8 cellular contexts compared by ENCODE assay signal in the genomic region with DNA sequence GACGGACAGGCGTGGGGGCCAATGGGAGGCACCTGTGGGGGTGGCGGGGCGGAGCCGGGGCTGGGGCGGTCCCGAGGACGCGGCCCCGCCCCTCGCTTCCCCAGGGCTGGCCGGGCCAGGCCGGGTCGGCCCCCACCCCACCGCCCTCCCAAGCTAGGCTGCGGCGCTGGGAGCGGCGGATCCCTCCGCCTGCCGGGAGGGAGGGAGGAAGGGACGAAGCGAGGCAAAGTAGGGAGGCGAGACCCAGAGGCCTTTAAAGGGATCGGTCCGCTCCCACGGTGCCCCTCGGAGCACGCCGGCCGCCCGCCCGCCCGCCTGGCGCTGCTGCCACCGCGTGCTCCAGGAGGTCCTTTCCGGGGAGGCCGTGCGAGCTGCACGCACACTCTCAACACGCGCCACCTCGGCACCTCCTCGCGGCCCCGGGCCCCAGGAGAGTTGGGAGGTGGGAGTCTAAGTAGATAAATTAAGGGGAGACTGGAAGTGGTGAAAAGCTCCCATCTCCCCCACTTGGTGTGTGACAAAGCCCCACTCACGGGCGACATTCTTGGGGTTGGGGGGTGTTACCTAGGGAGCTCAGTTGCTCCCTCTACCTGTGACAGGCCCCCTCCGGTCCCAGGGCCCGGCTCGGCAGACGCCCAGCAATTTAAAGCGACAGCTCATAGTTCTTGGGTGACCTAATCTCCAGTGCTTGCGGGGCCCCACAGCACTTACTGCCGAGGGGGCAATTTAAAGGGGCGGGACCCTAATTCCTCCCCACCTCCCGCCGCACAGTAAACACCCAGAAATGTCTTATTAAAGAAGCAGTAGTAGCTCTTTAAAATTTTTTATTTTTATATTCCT. TPM values are rescaled to one million over a fixed set of nuclear protein-coding genes. Genes with fewer than 3 reads are reported as not detected.
DNase-seq lines count a peak whose midpoint lies in the region; ATAC-seq, FAIRE-seq and TF ChIP-seq lines count a peak whose summit lies in the region.

No MANE protein-coding gene starts in this region.

- H3K79me2 ChIP-seq in DOHH2 (ENCODE audit: control insufficient read depth, low read length) (peaks cover 58% of the 10 kb centered on the region), GM23248 (ENCODE audit: insufficient read depth) (peaks cover 45% of the 10 kb centered on the region)

- peak; percentile 83 for TF ChIP-seq CTCF in DOHH2 (IDR thresholded peaks at IDR 0.05; ENCODE audit: low read depth, low read length, poor library complexity, severe bottlenecking)

- WGBS in GM23248 (ENCODE audit: low coverage in 1 of 2, low lambda C conversion rate in 2 of 2, missing lambda C conversion rate in 2 of 2), 2 experiments, result 1% methylated on average over 29 to 42 of the region's 59 CpGs

- peak; percentile 22 for FAIRE-seq in RCC 7860 (lab: Jason Lieb, UNC)

- H3F3A ChIP-seq in DOHH2 (ENCODE audit: control insufficient read depth, insufficient read depth) (peaks cover 17% of the 10 kb centered on the region), GM23248 (ENCODE audit: insufficient read depth) (peaks cover 49% of the 10 kb centered on the region)

- H3K36me3 Mint-ChIP-seq in activated T-helper 1 cell treated with anti-CD3 and anti-CD28 coated beads, Interleukin-12 subunit alpha, Interleukin-12 subunit beta, Interleukin-2, Interleukin-4 antibody, amounts not matched to agents 30 ng/mL and 10 ng/mL and 1 ng/mL, durations not matched to agents 14 hours and 24 hours and 36 hours (ENCODE audit: low read depth), result peaks cover 16% of the 10 kb centered on the region
- peaks cover 0 to 5% (median 0%) of the 10 kb centered on the region in 3 donors for H3K36me3 Mint-ChIP-seq in naive thymus-derived CD8-positive, alpha-beta T cell
- peaks cover 24 to 28% of the 10 kb centered on the region in 2 donors for H3K36me3 Mint-ChIP-seq in stimulated activated naive B cell treated with anti-CD40 and anti-IgM and Interleukin-4, amounts not matched to agents 10 μg/mL and 1 μg/mL and 100 μg/mL, for 72 hours

- H3K4me2 ChIP-seq in DOHH2 (ENCODE audit: low read length), result peak overlapping the region; percentile 99
- peak overlapping the region; percentile 96 for H3K4me2 ChIP-seq in GM23248 (ENCODE audit: unreplicated experiment)

- H3K9me2 ChIP-seq in DOHH2 (replicated peaks; ENCODE audit: control insufficient read depth, low read length), result no peaks in the 10 kb centered on the region
- H3K9me2 ChIP-seq in GM23248 (ENCODE audit: insufficient read depth), result no peaks in the 10 kb centered on the region

- POLR2A ChIA-PET in naive thymus-derived CD8-positive, alpha-beta T cell (lab: Charles Lee), result interaction anchor here (0.5 to 14.8 kb wide), 41 partner anchors 9 to 643 kb away, joined by 3 to 359 read pairs (median 7); partner anchors contain the start of genes CCT3, GPATCH4, HDGF and IQGAP3

- H3K27ac Mint-ChIP-seq in activated T-helper 1 cell treated with anti-CD3 and anti-CD28 coated beads, Interleukin-12 subunit alpha, Interleukin-12 subunit beta, Interleukin-2, Interleukin-4 antibody, amounts not matched to agents 30 ng/mL and 10 ng/mL and 1 ng/mL, durations not matched to agents 14 hours and 24 hours and 36 hours, result peak overlapping the region; percentile 91
- H3K27ac Mint-ChIP-seq in naive thymus-derived CD8-positive, alpha-beta T cell, result peak overlapping the region; percentile 95 to 100 (median 99)
- H3K27ac Mint-ChIP-seq in stimulated activated naive B cell treated with anti-CD40 and anti-IgM and Interleukin-4, amounts not matched to agents 10 μg/mL and 1 μg/mL and 100 μg/mL, for 72 hours, result peak overlapping the region; percentile 97

- ATAC-seq in naive thymus-derived CD8-positive, alpha-beta T cell, result peak; percentile 67 to 71
- peak; percentile 67 to 72 for ATAC-seq in stimulated activated naive B cell treated with anti-CD40 and anti-IgM and Interleukin-4, amounts not matched to agents 10 μg/mL and 1 μg/mL and 100 μg/mL, for 72 hours (replicated peaks)

- H3K4me1 ChIP-seq in DOHH2 (ENCODE audit: control insufficient read depth, low read length), result peaks cover 74% of the 10 kb centered on the region
- H3K4me1 ChIP-seq in GM23248 (ENCODE audit: insufficient read depth), result peaks cover 65% of the 10 kb centered on the region

- H3K4me1 Mint-ChIP-seq in activated T-helper 1 cell treated with anti-CD3 and anti-CD28 coated beads, Interleukin-12 subunit alpha, Interleukin-12 subunit beta, Interleukin-2, Interleukin-4 antibody, amounts not matched to agents 30 ng/mL and 10 ng/mL and 1 ng/mL, durations not matched to agents 14 hours and 24 hours and 36 hours (ENCODE audit: low read depth), result peaks cover 78% of the 10 kb centered on the region
- peaks cover 45 to 76% (median 74%) of the 10 kb centered on the region in 4 donors for H3K4me1 Mint-ChIP-seq in naive thymus-derived CD8-positive, alpha-beta T cell
- peaks cover 60 to 75% of the 10 kb centered on the region in 2 donors for H3K4me1 Mint-ChIP-seq in stimulated activated naive B cell treated with anti-CD40 and anti-IgM and Interleukin-4, amounts not matched to agents 10 μg/mL and 1 μg/mL and 100 μg/mL, for 72 hours

- no peaks in the 10 kb centered on the region for H3K27me3 Mint-ChIP-seq in activated T-helper 1 cell treated with anti-CD3 and anti-CD28 coated beads, Interleukin-12 subunit alpha, Interleukin-12 subunit beta, Interleukin-2, Interleukin-4 antibody, amounts not matched to agents 30 ng/mL and 10 ng/mL and 1 ng/mL, durations not matched to agents 14 hours and 24 hours and 36 hours (ENCODE audit: insufficient read depth)
- H3K27me3 Mint-ChIP-seq in naive thymus-derived CD8-positive, alpha-beta T cell, result peaks cover 0 to 5% (median 0%) of the 10 kb centered on the region in 5 donors
- no peaks in the 10 kb centered on the region for H3K27me3 Mint-ChIP-seq in stimulated activated naive B cell treated with anti-CD40 and anti-IgM and Interleukin-4, amounts not matched to agents 10 μg/mL and 1 μg/mL and 100 μg/mL, for 72 hours

- intact Hi-C loops in activated T-helper 1 cell treated with anti-CD3 and anti-CD28 coated beads, Interleukin-12 subunit alpha, Interleukin-12 subunit beta, Interleukin-2, Interleukin-4 antibody, amounts not matched to agents 30 ng/mL and 10 ng/mL and 1 ng/mL, durations not matched to agents 14 hours and 24 hours and 36 hours (cut with micrococcal nuclease), result loop anchor here (1.0 to 10.0 kb wide), 12 partner anchors 13 to 646 kb away; partner anchors contain the start of genes CCT3, GON4L, ISG20L2 and LAMTOR2

- in situ Hi-C loops in GM23248 (cut with MboI), result no loop called here

- H3K9ac ChIP-seq in GM23248, result peak overlapping the region; percentile 100

- H3K4me3 ChIP-seq in DOHH2 (ENCODE audit: low read length) (peak overlapping the region; percentile 87), GM23248 (peak overlapping the region; percentile 96)

- H4K20me1 ChIP-seq in DOHH2 (ENCODE audit: control insufficient read depth, insufficient read depth, low read depth, low read length) (0 out of 2 replicates have a peak, but pooled peaks cover 4% of the 10 kb centered on the region), GM23248 (ENCODE audit: insufficient read depth) (peaks cover 13% of the 10 kb centered on the region; the same call in 1 of the 2 replicates)

- H3K27me3 ChIP-seq in DOHH2 (ENCODE audit: control insufficient read depth, low read length) (no peaks in the 10 kb centered on the region), GM23248 (replicated peaks; ENCODE audit: insufficient read depth) (no peaks in the 10 kb centered on the region)

- H3K27ac ChIP-seq in DOHH2 (ENCODE audit: low read depth, low read length) (peak overlapping the region; percentile 97), GM23248 (peak overlapping the region; percentile 100)

- no peaks in the 10 kb centered on the region for H3K9me3 Mint-ChIP-seq in activated T-helper 1 cell treated with anti-CD3 and anti-CD28 coated beads, Interleukin-12 subunit alpha, Interleukin-12 subunit beta, Interleukin-2, Interleukin-4 antibody, amounts not matched to agents 30 ng/mL and 10 ng/mL and 1 ng/mL, durations not matched to agents 14 hours and 24 hours and 36 hours
- H3K9me3 Mint-ChIP-seq in naive thymus-derived CD8-positive, alpha-beta T cell, result no peaks in the 10 kb centered on the region
- H3K9me3 Mint-ChIP-seq in stimulated activated naive B cell treated with anti-CD40 and anti-IgM and Interleukin-4, amounts not matched to agents 10 μg/mL and 1 μg/mL and 100 μg/mL, for 72 hours, result no peaks in the 10 kb centered on the region

- H3K9me3 ChIP-seq in DOHH2 (ENCODE audit: control insufficient read depth, insufficient read depth, low read length) (no peaks in the 10 kb centered on the region), GM23248 (ENCODE audit: low read depth) (no peaks in the 10 kb centered on the region)

- peaks cover 49% of the 10 kb centered on the region for H3K36me3 ChIP-seq in DOHH2 (ENCODE audit: control insufficient read depth, low read length)
- no peaks in the 10 kb centered on the region for H3K36me3 ChIP-seq in GM23248 (ENCODE audit: low read depth)

- peak overlapping the region; percentile 56 for H2AFZ ChIP-seq in GM23248

- DNase-seq in GM23248, result peak; percentile 98
- DNase-seq in Kasumi-1 (lab: John Stamatoyannopoulos, UW), result peak; percentile 93
- peak; percentile 84 for DNase-seq in RCC 7860 (ENCODE audit: low spot score)
- DNase-seq in activated T-helper 1 cell treated with anti-CD3 and anti-CD28 coated beads, Interleukin-12 subunit alpha, Interleukin-12 subunit beta, Interleukin-2, Interleukin-4 antibody, amounts not matched to agents 30 ng/mL and 10 ng/mL and 1 ng/mL, durations not matched to agents 14 hours and 24 hours and 36 hours (ENCODE audit: low spot score), result peak; percentile 87
- peak; percentile 99 for DNase-seq in fibroblast of gingiva (ENCODE audit: low read depth)
- DNase-seq in naive thymus-derived CD8-positive, alpha-beta T cell, result peak; percentile 91 to 98 (median 94)
- DNase-seq in stimulated activated naive B cell treated with anti-CD40 and anti-IgM and Interleukin-4, amounts not matched to agents 10 μg/mL and 1 μg/mL and 100 μg/mL, for 72 hours, result peak; percentile 90

- H3K4me3 Mint-ChIP-seq in activated T-helper 1 cell treated with anti-CD3 and anti-CD28 coated beads, Interleukin-12 subunit alpha, Interleukin-12 subunit beta, Interleukin-2, Interleukin-4 antibody, amounts not matched to agents 30 ng/mL and 10 ng/mL and 1 ng/mL, durations not matched to agents 14 hours and 24 hours and 36 hours, result peak overlapping the region; percentile 90
- peak overlapping the region; percentile 78 to 98 (median 92) for H3K4me3 Mint-ChIP-seq in naive thymus-derived CD8-positive, alpha-beta T cell
- H3K4me3 Mint-ChIP-seq in stimulated activated naive B cell treated with anti-CD40 and anti-IgM and Interleukin-4, amounts not matched to agents 10 μg/mL and 1 μg/mL and 100 μg/mL, for 72 hours, result peak overlapping the region; percentile 98

RNA-seq across cellular contexts. Expression of gene MEF2D, which starts 0.5 kb away (rescaled TPM):
- total RNA-seq in GM23248 (2014; rRNA removed; shearing (Covaris generic)), result 22.3 and 23.6 TPM in 2 replicates
- 32.1 and 34.1 TPM in 2 replicates for polyA plus RNA-seq in GM23248 (2016; fragmentation: Nextera tagmentation; extraction: Ambion mirVana)
- 36.3 and 37.0 TPM in 2 replicates for total RNA-seq in activated T-helper 1 cell treated with anti-CD3 and anti-CD28 coated beads, Interleukin-12 subunit alpha, Interleukin-12 subunit beta, Interleukin-2, Interleukin-4 antibody, amounts not matched to agents 30 ng/mL and 10 ng/mL and 1 ng/mL, durations not matched to agents 14 hours and 24 hours and 36 hours
- total RNA-seq in naive thymus-derived CD8-positive, alpha-beta T cell, result 10 to 100 TPM; 69.4 to 73.2 TPM
- polyA plus RNA-seq in naive thymus-derived CD8-positive, alpha-beta T cell, result 10 to 100 TPM in 1 of 3 donors, 1 to 10 TPM in 2; 6.4 to 12.6 (median 6.7) TPM

Comparison
In these comparisons a context has a peak if more than half of its experiments do, and no peak if none do; other contexts are left out.
1. Peak in every context shown above with its lines: DNase-seq, ATAC-seq, H3K4me3 ChIP-seq and H3K27ac ChIP-seq.